1 cellular context compared by ENCODE assay signal in genomic region chr16:85974428-85975375, GRCh38.
TF ChIP-seq lines count a peak whose summit lies in the region.

No MANE protein-coding gene starts in this region.

TF ChIP-seq in WTC11, 78 proteins besides CTCF, POLR2A, EP300 and RAD21 (continued from another document):
- TF ChIP-seq PRDM15 (CRISPR knock-in tag; IDR thresholded peaks at IDR 0.05) = no peak
- TF ChIP-seq CREM (CRISPR knock-in tag; IDR thresholded peaks at IDR 0.05) = no peak
- TF ChIP-seq JAZF1 (CRISPR knock-in tag; IDR thresholded peaks at IDR 0.05) = no peak
- TF ChIP-seq, protein P1, sequence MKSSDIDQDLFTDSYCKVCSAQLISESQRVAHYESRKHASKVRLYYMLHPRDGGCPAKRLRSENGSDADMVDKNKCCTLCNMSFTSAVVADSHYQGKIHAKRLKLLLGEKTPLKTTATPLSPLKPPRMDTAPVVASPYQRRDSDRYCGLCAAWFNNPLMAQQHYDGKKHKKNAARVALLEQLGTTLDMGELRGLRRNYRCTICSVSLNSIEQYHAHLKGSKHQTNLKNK (CRISPR knock-in tag; IDR thresholded peaks at IDR 0.05) = no peak
